Comparison of ENCODE assay signal across 3 cellular contexts in the genomic region with DNA sequence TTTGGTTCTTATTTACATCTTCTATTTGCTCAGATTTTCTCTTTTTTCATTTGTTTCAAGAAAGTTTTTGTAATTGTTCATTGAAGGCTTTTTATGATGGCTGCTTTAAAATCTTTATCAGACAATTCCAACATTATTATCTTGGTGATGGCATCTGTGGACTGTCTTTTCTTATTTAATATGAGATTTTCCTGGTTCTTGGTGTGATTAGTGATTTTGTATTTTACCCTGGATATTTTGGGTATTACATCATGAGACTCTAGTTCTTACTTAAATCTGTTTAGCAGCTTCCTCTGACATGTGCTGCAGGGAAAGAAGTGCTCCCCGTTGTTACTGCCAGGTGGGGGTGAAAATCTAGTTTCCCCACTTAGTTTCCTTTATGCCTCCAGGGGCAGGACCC.
"Had no signal": no experiment of that assay in that cellular context is flagged by ENCODE, and none has a peak within 500 bp of the region (broad histone marks: within the 10 kb centered on the region; RNA-seq: fewer than 3 reads in every experiment).

No MANE protein-coding gene starts in this region.

- DNase-seq: GDM1, GF-D8 had no signal

- H3K4me3 ChIP-seq: GM12878 had no signal

- ATAC-seq: GM12878 had no signal
